In genomic region chr19:30911491-30911890, GRCh38 we compare ENCODE assay signal across 31 cellular contexts.
"Had no signal": no experiment of that assay in that cellular context is flagged by ENCODE, and none has a peak within 500 bp of the region (broad histone marks: within the 10 kb centered on the region; RNA-seq: fewer than 3 reads in every experiment).

No MANE protein-coding gene starts in this region.

- H3K27ac Mint-ChIP-seq: activated CD4-positive, alpha-beta memory T cell treated with anti-CD3 and anti-CD28 coated beads, Interleukin-2, amount 10 ng/mL, durations not matched to agents 7 days and 5 days; activated CD4-positive, alpha-beta T cell treated with anti-CD3 and anti-CD28 coated beads, Interleukin-2, amount 10 ng/mL, durations not matched to agents 7 days and 5 days; activated naive CD8-positive, alpha-beta T cell; activated T-helper 17 cell treated with anti-CD3 and anti-CD28 coated beads, Interleukin-2, amount 50 U/mL, for 72 hours; effector memory CD8-positive, alpha-beta T cell; T-helper 17 cell; T-helper 2 cell treated with Interferon-gamma antibody and Interleukin-4, amounts not matched to agents 5 μg/mL and 100 μg/mL, for 36 hours had no signal

- H3K36me3 Mint-ChIP-seq: activated naive CD8-positive, alpha-beta T cell had no signal

- H3K36me3 ChIP-seq: esophagus squamous epithelium, gastroesophageal sphincter, heart right ventricle had no signal

- H3K4me3 ChIP-seq: body of pancreas, esophagus squamous epithelium, gastroesophageal sphincter, heart right ventricle had no signal

- H3K9me3 Mint-ChIP-seq: activated CD4-positive, alpha-beta memory T cell treated with anti-CD3 and anti-CD28 coated beads, Interleukin-2, amount 10 ng/mL, durations not matched to agents 7 days and 5 days; activated CD4-positive, alpha-beta T cell treated with anti-CD3 and anti-CD28 coated beads, Interleukin-2, amount 10 ng/mL, durations not matched to agents 7 days and 5 days; activated T-cell treated with anti-CD3 and anti-CD28 coated beads, Interleukin-2, amount 50 U/mL, for 4 hours; activated T-helper 17 cell treated with anti-CD3 and anti-CD28 coated beads, Interleukin-2, amount 50 U/mL, for 72 hours; effector memory CD8-positive, alpha-beta T cell; T-helper 2 cell treated with Interferon-gamma antibody and Interleukin-4, amounts not matched to agents 5 μg/mL and 100 μg/mL, for 36 hours had no signal

- H3K27me3 Mint-ChIP-seq: activated CD4-positive, alpha-beta memory T cell treated with anti-CD3 and anti-CD28 coated beads, Interleukin-2, amount 10 ng/mL, durations not matched to agents 7 days and 5 days; activated CD4-positive, alpha-beta T cell treated with anti-CD3 and anti-CD28 coated beads, Interleukin-2, amount 10 ng/mL, durations not matched to agents 7 days and 5 days; activated naive CD8-positive, alpha-beta T cell; activated T-helper 17 cell treated with anti-CD3 and anti-CD28 coated beads, Interleukin-2, amount 50 U/mL, for 72 hours had no signal

- H3K27ac ChIP-seq: body of pancreas, epithelial cell of prostate, esophagus squamous epithelium, gastroesophageal sphincter, heart right ventricle had no signal

- H3K4me1 Mint-ChIP-seq: activated CD4-positive, alpha-beta memory T cell treated with anti-CD3 and anti-CD28 coated beads, Interleukin-2, amount 10 ng/mL, durations not matched to agents 7 days and 5 days; activated CD4-positive, alpha-beta T cell treated with anti-CD3 and anti-CD28 coated beads, Interleukin-2, amount 10 ng/mL, durations not matched to agents 7 days and 5 days; activated T-helper 17 cell treated with anti-CD3 and anti-CD28 coated beads, Interleukin-2, amount 50 U/mL, for 72 hours; T-helper 17 cell had no signal

- H3K4me1 ChIP-seq: body of pancreas, esophagus squamous epithelium, gastroesophageal sphincter, heart right ventricle had no signal

- ATAC-seq: activated T-cell treated with anti-CD3 and anti-CD28 coated beads, Interleukin-2, amount 50 U/mL, for 4 hours; activated T-helper 17 cell treated with anti-CD3 and anti-CD28 coated beads, Interleukin-2, amount 50 U/mL, for 72 hours; body of pancreas; effector memory CD8-positive, alpha-beta T cell; gastroesophageal sphincter; heart right ventricle; T-helper 17 cell had no signal

- H3K27me3 ChIP-seq: body of pancreas, esophagus squamous epithelium had no signal

- H3K9me3 ChIP-seq: body of pancreas, esophagus squamous epithelium, gastroesophageal sphincter, heart right ventricle had no signal

- H3K4me3 Mint-ChIP-seq: activated CD4-positive, alpha-beta memory T cell treated with anti-CD3 and anti-CD28 coated beads, Interleukin-2, amount 10 ng/mL, durations not matched to agents 7 days and 5 days; activated CD4-positive, alpha-beta T cell treated with anti-CD3 and anti-CD28 coated beads, Interleukin-2, amount 10 ng/mL, durations not matched to agents 7 days and 5 days; activated naive CD8-positive, alpha-beta T cell; activated T-cell treated with anti-CD3 and anti-CD28 coated beads, Interleukin-2, amount 50 U/mL, for 4 hours; activated T-helper 17 cell treated with anti-CD3 and anti-CD28 coated beads, Interleukin-2, amount 50 U/mL, for 72 hours; effector memory CD8-positive, alpha-beta T cell; T-helper 17 cell; T-helper 2 cell treated with Interferon-gamma antibody and Interleukin-4, amounts not matched to agents 5 μg/mL and 100 μg/mL, for 36 hours had no signal

- DNase-seq: activated CD4-positive, alpha-beta memory T cell treated with anti-CD3 and anti-CD28 coated beads, Interleukin-2, amount 10 ng/mL, durations not matched to agents 7 days and 5 days; activated CD4-positive, alpha-beta T cell treated with anti-CD3 and anti-CD28 coated beads for 1 hour; activated CD4-positive, alpha-beta T cell treated with anti-CD3 and anti-CD28 coated beads for 4 hours; activated CD4-positive, alpha-beta T cell treated with anti-CD3 and anti-CD28 coated beads, Interleukin-2, amount 10 ng/mL, durations not matched to agents 7 days and 5 days; activated CD4-positive, alpha-beta T cell treated with anti-CD3 and anti-CD28 coated beads, Interleukin-2, amount 50 U/mL, for 4 hours; activated CD8-positive, alpha-beta memory T cell treated with anti-CD3 and anti-CD28 coated beads, Interleukin-2, amount 50 U/mL, for 48 hours; activated effector memory CD4-positive, alpha-beta T cell treated with Interleukin-2 at 50 U/mL for 16 hours; activated gamma-delta T cell treated with Interleukin-2 at 50 U/mL for 16 hours; activated naive CD4-positive, alpha-beta T cell treated with anti-CD3 and anti-CD28 coated beads, Interleukin-2, amount 50 U/mL, for 16 hours; activated naive CD4-positive, alpha-beta T cell treated with Interleukin-2 at 50 U/mL for 16 hours; activated T-cell treated with anti-CD3 and anti-CD28 coated beads for 4 hours; activated T-cell treated with anti-CD3 and anti-CD28 coated beads, Interleukin-2, amount 50 U/mL, for 4 hours; amniotic stem cell; aorta; body of pancreas; caudate nucleus; cortex of kidney; dermis blood vessel endothelial cell; effector CD4-positive, alpha-beta T cell; effector memory CD8-positive, alpha-beta T cell; esophagus squamous epithelium; foreskin melanocyte; heart right ventricle; T-helper 1 cell; T-helper 17 cell; T1000 had no signal
